ENCODE assay signal across 1 cellular context in the genomic region with DNA sequence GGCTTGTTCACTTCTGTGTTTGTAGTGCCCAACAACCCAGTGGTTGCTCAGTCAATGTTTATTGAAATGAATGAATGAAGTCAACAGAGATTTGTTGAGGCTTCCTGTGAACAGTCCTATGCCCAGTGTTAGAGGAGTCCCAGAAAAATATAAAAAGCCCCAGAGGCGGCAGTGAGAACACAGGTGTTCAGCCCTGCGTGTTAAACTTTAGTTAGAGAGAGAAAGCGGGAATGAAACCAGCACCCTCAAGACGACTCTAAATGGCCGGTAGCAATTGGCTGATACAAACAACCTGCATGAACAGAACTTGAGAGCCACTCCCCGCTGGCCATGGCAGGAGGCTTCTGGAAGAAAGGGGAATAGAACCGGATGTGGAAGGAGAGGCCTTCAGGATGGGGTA.
TF ChIP-seq lines count a peak whose summit lies in the region.

No MANE protein-coding gene starts in this region.

TF ChIP-seq in GM23338, 12 proteins besides CTCF, POLR2A, EP300 and RAD21:
- TF ChIP-seq JUNB (IDR thresholded peaks at IDR 0.05; ENCODE audit: unreplicated experiment), result no peak
